ENCODE assay signal across 9 cellular contexts in genomic region chr17:39270923-39271322, GRCh38. TPM values are rescaled to one million over a fixed set of nuclear protein-coding genes. Genes with fewer than 3 reads are reported as not detected.
A peak's percentile ranks its signal among the peaks of the same experiment; 100 is the strongest.
DNase-seq lines count a peak whose midpoint lies in the region; ATAC-seq and TF ChIP-seq lines count a peak whose summit lies in the region.
"Had no signal": no experiment of that assay in that cellular context is flagged by ENCODE, and none has a peak within 500 bp of the region (broad histone marks: within the 10 kb centered on the region; RNA-seq: fewer than 3 reads in every experiment).

No MANE protein-coding gene starts in this region.

- DNase-seq in A673 (ENCODE audit: low spot score) (peak; percentile 71), GM12865 (ENCODE audit: low read depth) (peak; percentile 38), PC-9 (no peak), fibroblast of the conjunctiva (ENCODE audit: low read depth) (peak; percentile 90), coronary artery (ENCODE audit: low spot score) (no peak), retina (no peak)
- DNase-seq in activated CD4-positive, alpha-beta T cell treated with anti-CD3 and anti-CD28 coated beads for 1 hour, result no peak
- DNase-seq: NCI-H2029 treated with DMSO at 0.1 percent for 48 hours had no signal

- H3K36me3 ChIP-seq in A673 (ENCODE audit: insufficient read depth, low read length, poor library complexity, severe bottlenecking) (no peaks in the 10 kb centered on the region), PC-9 (ENCODE audit: low read depth) (no peaks in the 10 kb centered on the region)

- H3K9me3 ChIP-seq in A673 (ENCODE audit: low read depth, low read length, poor library complexity, severe bottlenecking) (no peaks in the 10 kb centered on the region), PC-9 (ENCODE audit: insufficient read depth, low read depth) (no peaks in the 10 kb centered on the region)

- H3K4me3 ChIP-seq in A673 (ENCODE audit: low read depth, low read length, poor library complexity, severe bottlenecking) (no peak overlapping the region), GM12865 (ENCODE audit: low read depth, low read length) (no peak overlapping the region), PC-9 (no peak overlapping the region), coronary artery (no peak overlapping the region)

- H3K4me1 ChIP-seq in A673 (ENCODE audit: insufficient read depth, low read length, poor library complexity, severe bottlenecking) (no peaks in the 10 kb centered on the region), PC-9 (replicated peaks; ENCODE audit: insufficient read depth) (no peaks in the 10 kb centered on the region)

- H3K27me3 ChIP-seq in A673 (replicated peaks; ENCODE audit: insufficient read depth, low read depth, low read length, poor library complexity), result no peaks in the 10 kb centered on the region
- H3K27me3 ChIP-seq in PC-9 (ENCODE audit: insufficient read depth, low read depth), result no peaks in the 10 kb centered on the region

- H3K79me2 ChIP-seq in PC-9 (ENCODE audit: low read depth), result no peaks in the 10 kb centered on the region

- ATAC-seq in GM18517 (IDR thresholded peaks at IDR 0.05; ENCODE audit: unreplicated experiment), result no peak

- H3F3A ChIP-seq in PC-9 (ENCODE audit: insufficient read depth, low read depth), result no peaks in the 10 kb centered on the region

- CTCF ChIA-PET in A673 (lab: Charles Lee), result interaction anchor here (0.6 to 1.3 kb wide), 3 partner anchors 77 to 277 kb away, joined by 3 to 7 read pairs (median 4); no protein-coding TSS in a partner anchor
- CTCF ChIA-PET in PC-9 (lab: Charles Lee), result interaction anchor here (0.6 kb wide), 1 partner anchor 82 kb away, joined by 7 read pairs; no protein-coding TSS in a partner anchor

- no peak overlapping the region for H3K4me2 ChIP-seq in PC-9

- TF ChIP-seq CTCF in A673 (conservative IDR thresholded peaks at IDR 0.05; ENCODE audit: low read depth, low read length), result peak; percentile 58
- peak; percentile 29 for TF ChIP-seq CTCF in GM12865 (IDR thresholded peaks at IDR 0.05; ENCODE audit: insufficient read depth, low read depth, low read length, missing control alignments)
- TF ChIP-seq CTCF in PC-9 (conservative IDR thresholded peaks at IDR 0.05), result peak; percentile 56
- TF ChIP-seq CTCF in coronary artery (IDR thresholded peaks at IDR 0.05), result no peak

- no peaks in the 10 kb centered on the region for H4K20me1 ChIP-seq in PC-9 (ENCODE audit: insufficient read depth)

- no peak overlapping the region for H2AFZ ChIP-seq in PC-9

- BruUV-seq in A673 (replicated peaks; lab: Mats Ljungman, UMichigan) (no TSS peak), PC-9 (replicated peaks; lab: Mats Ljungman, UMichigan) (no TSS peak)

- POLR2A ChIA-PET in A673 (lab: Charles Lee; ENCODE audit: low non-redundant PET) (interaction anchor here (0.5 kb wide), 1 partner anchor 37 kb away, joined by 3 read pairs; no protein-coding TSS in a partner anchor), PC-9 (lab: Charles Lee; ENCODE audit: unreplicated experiment) (no interaction called here)

- H3K27ac ChIP-seq in A673 (ENCODE audit: low read depth, low read length, poor library complexity, severe bottlenecking) (no peak overlapping the region), PC-9 (no peak overlapping the region), coronary artery (no peak overlapping the region)

- H3K9me2 ChIP-seq in PC-9 (ENCODE audit: insufficient read depth), result no peaks in the 10 kb centered on the region

- intact Hi-C loops in A673 (cut with micrococcal nuclease; ENCODE audit: unreplicated experiment) (no loop called here), PC-9 (cut with micrococcal nuclease; ENCODE audit: unreplicated experiment) (no loop called here)

RNA-seq across cellular contexts. Expression of gene STAC2, which starts 45.2 kb away (rescaled TPM):
- total RNA-seq in A673 (2021), result 1.3 and 2.8 TPM in 2 replicates
- 0.17 and 0.28 TPM in 2 replicates for total RNA-seq in PC-9 (2021)

Comparison
In these comparisons a context has a peak if more than half of its experiments do, and no peak if none do; other contexts are left out.
1. DNase-seq: peak in A673 (single experiment), GM12865 (single experiment) and fibroblast of the conjunctiva (single experiment); none in PC-9 (0 of 2), coronary artery (single experiment), retina (single experiment) and activated CD4-positive, alpha-beta T cell treated with anti-CD3 and anti-CD28 coated beads for 1 hour (single experiment).